In the genomic region with DNA sequence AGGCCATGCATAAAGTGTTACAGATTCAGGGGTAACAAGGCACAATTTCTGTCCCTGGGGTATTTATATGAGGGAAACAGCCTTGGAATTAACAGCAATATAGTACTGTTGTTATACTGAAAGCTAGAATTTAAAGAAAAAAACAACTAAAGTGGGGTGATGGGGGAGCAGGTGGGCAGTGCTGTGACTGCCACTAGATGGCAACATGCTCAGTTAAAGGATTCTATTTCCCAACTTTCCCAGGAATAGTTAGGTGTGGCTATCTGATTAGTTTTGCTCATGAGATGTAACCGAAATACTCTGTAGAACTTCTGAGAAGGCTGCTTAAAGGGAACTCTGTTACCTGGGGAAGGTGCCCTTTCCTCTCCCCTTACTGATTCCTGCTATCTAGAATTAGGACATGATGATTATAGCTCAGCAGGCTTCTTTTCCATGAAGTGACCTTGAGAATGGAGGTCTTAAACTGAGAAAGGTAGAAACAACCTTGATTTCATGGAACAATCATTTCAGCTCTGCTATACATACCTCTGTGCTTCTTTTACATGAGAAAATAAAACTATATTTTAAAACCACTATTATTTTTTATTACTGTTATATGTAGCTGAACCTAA, we compare ENCODE assay signal across 8 cellular contexts.
DNase-seq lines count a peak whose midpoint lies in the region; ATAC-seq, FAIRE-seq and TF ChIP-seq lines count a peak whose summit lies in the region.

No MANE protein-coding gene starts in this region.

- no peak overlapping the region for H3K27ac ChIP-seq in HCT116 (ENCODE audit: low read depth, low read length)
- no peak overlapping the region for H3K27ac ChIP-seq in RWPE2 (ENCODE audit: poor library complexity, severe bottlenecking)
- H3K27ac ChIP-seq in left ventricle myocardium inferior (replicated peaks): no peak overlapping the region

- no peak overlapping the region for H3K9ac ChIP-seq in HCT116 (ENCODE audit: low read length)

- H3K27me3 ChIP-seq in BE2C (no peaks in the 10 kb centered on the region), HCT116 (ENCODE audit: insufficient read depth, low read length) (no peaks in the 10 kb centered on the region), RWPE2 (ENCODE audit: insufficient read depth, poor library complexity, severe bottlenecking) (no peaks in the 10 kb centered on the region), left ventricle myocardium inferior (ENCODE audit: low read depth) (no peaks in the 10 kb centered on the region)

- H3K4me3 Mint-ChIP-seq in activated CD8-positive, alpha-beta memory T cell treated with anti-CD3 and anti-CD28 coated beads, Interleukin-2, amount 10 ng/mL, durations not matched to agents 7 days and 5 days: no peak overlapping the region
- H3K4me3 Mint-ChIP-seq in T-helper 17 cell: no peak overlapping the region

- peak; percentile 95 for ATAC-seq in HCT116
- peak; percentile 85 for ATAC-seq in RWPE2 (ENCODE audit: low read depth)
- no peak for ATAC-seq in activated CD8-positive, alpha-beta memory T cell treated with anti-CD3 and anti-CD28 coated beads, Interleukin-2, amount 10 ng/mL, durations not matched to agents 7 days and 5 days
- no peak for ATAC-seq in HG03108 (IDR thresholded peaks at IDR 0.05; ENCODE audit: unreplicated experiment)
- ATAC-seq in T-helper 17 cell: no peak

- no peak overlapping the region for H3K27ac Mint-ChIP-seq in activated CD8-positive, alpha-beta memory T cell treated with anti-CD3 and anti-CD28 coated beads, Interleukin-2, amount 10 ng/mL, durations not matched to agents 7 days and 5 days
- no peak overlapping the region for H3K27ac Mint-ChIP-seq in T-helper 17 cell

- H3K27me3 Mint-ChIP-seq in activated CD8-positive, alpha-beta memory T cell treated with anti-CD3 and anti-CD28 coated beads, Interleukin-2, amount 10 ng/mL, durations not matched to agents 7 days and 5 days: no peaks in the 10 kb centered on the region
- no peaks in the 10 kb centered on the region for H3K27me3 Mint-ChIP-seq in T-helper 17 cell

- peaks cover 3% of the 10 kb centered on the region for H3K9me3 Mint-ChIP-seq in activated CD8-positive, alpha-beta memory T cell treated with anti-CD3 and anti-CD28 coated beads, Interleukin-2, amount 10 ng/mL, durations not matched to agents 7 days and 5 days (ENCODE audit: low read depth)

- H3K36me3 Mint-ChIP-seq in activated CD8-positive, alpha-beta memory T cell treated with anti-CD3 and anti-CD28 coated beads, Interleukin-2, amount 10 ng/mL, durations not matched to agents 7 days and 5 days: peaks cover 7% of the 10 kb centered on the region
- peaks cover 2% of the 10 kb centered on the region for H3K36me3 Mint-ChIP-seq in T-helper 17 cell (ENCODE audit: low read depth)

- peak; percentile 95 for TF ChIP-seq CTCF in BE2C (IDR thresholded peaks at IDR 0.05; ENCODE audit: low read depth, low read length)
- peak; percentile 54 to 94 (median 90); a peak in 5 of 6 replicates for TF ChIP-seq CTCF in HCT116 (IDR thresholded peaks at IDR 0.05 in 2 of 3, conservative IDR thresholded peaks at IDR 0.05 in 1 of 3; ENCODE audit: borderline replicate concordance in 1 of 3, insufficient read depth in 1 of 3, low read depth in 2 of 3, low read length in 2 of 3)
- peak; percentile 89 for TF ChIP-seq CTCF in RWPE2 (IDR thresholded peaks at IDR 0.05; ENCODE audit: poor library complexity, severe bottlenecking)
- peak; percentile 69 for TF ChIP-seq CTCF in left ventricle myocardium inferior (IDR thresholded peaks at IDR 0.05; ENCODE audit: borderline replicate concordance)

- H3K4me1 ChIP-seq in BE2C (peaks cover 4% of the 10 kb centered on the region), HCT116 (ENCODE audit: control insufficient read depth in 1 of 2, insufficient read depth in 2 of 2, low read length in 2 of 2) (peaks cover 6 to 9% of the 10 kb centered on the region in 2 experiments), RWPE2 (ENCODE audit: insufficient read depth, poor library complexity, severe bottlenecking) (peaks cover 8% of the 10 kb centered on the region), left ventricle myocardium inferior (peaks cover 23% of the 10 kb centered on the region)

- no peaks in the 10 kb centered on the region; the same call in 1 of the 2 replicates for H3K79me2 ChIP-seq in HCT116 (ENCODE audit: insufficient read depth, low read length)

- no peaks in the 10 kb centered on the region for H3K9me3 ChIP-seq in BE2C
- no peaks in the 10 kb centered on the region for H3K9me3 ChIP-seq in HCT116 (ENCODE audit: control insufficient read depth in 1 of 2, insufficient read depth in 1 of 2, low read depth in 1 of 2, low read length in 2 of 2)
- no peaks in the 10 kb centered on the region for H3K9me3 ChIP-seq in RWPE2 (ENCODE audit: severe bottlenecking)
- peaks cover 26% of the 10 kb centered on the region for H3K9me3 ChIP-seq in left ventricle myocardium inferior (replicated peaks)
- H3K9me3 ChIP-seq in T-helper 17 cell (ENCODE audit: control insufficient read depth, low read length, poor library complexity, severe bottlenecking): no peaks in the 10 kb centered on the region

- POLR2A ChIA-PET in HCT116 (lab: Charles Lee): no interaction called here

- intact Hi-C loops in HCT116 (cut with micrococcal nuclease) (loop anchor here (1.0 to 5.0 kb wide), 2 partner anchors 182 to 453 kb away; no protein-coding TSS in a partner anchor), left ventricle myocardium inferior (cut with micrococcal nuclease) (no loop called here)

- TF ChIP-seq POLR2A in HCT116 (IDR thresholded peaks at IDR 0.05; ENCODE audit: borderline replicate concordance, extremely low read depth, insufficient read depth, insufficient read length): no peak

- H3K4me2 ChIP-seq in HCT116 (ENCODE audit: low read length): peak overlapping the region; percentile 34

- H3K36me3 ChIP-seq in BE2C (no peaks in the 10 kb centered on the region), HCT116 (ENCODE audit: control insufficient read depth in 1 of 2, insufficient read depth in 2 of 2, low read length in 2 of 2) (no peaks in the 10 kb centered on the region), RWPE2 (ENCODE audit: low read depth) (no peaks in the 10 kb centered on the region), left ventricle myocardium inferior (no peaks in the 10 kb centered on the region)

- RAD21 ChIA-PET in HCT116 (lab: Charles Lee; ENCODE audit: low non-redundant PET in 1 of 2, low total read pairs in 2 of 2, uncharacterized antibody in 2 of 2, unreplicated experiment in 2 of 2): interaction anchor here (1.0 to 1.6 kb wide), 4 partner anchors 147 to 183 kb away, joined by 3 to 6 read pairs (median 4); no protein-coding TSS in a partner anchor

- DNase-seq in BE2C (peak; percentile 34), HCT116 (ENCODE audit: low read depth, low spot score) (peak; percentile 26), RWPE2 (ENCODE audit: low spot score) (no peak), left ventricle myocardium inferior (no peak), urothelium cell line (ENCODE audit: low spot score) (peak; percentile 51), T-helper 17 cell (no peak)
- no peak for DNase-seq in activated CD8-positive, alpha-beta memory T cell treated with anti-CD3 and anti-CD28 coated beads, Interleukin-2, amount 10 ng/mL, durations not matched to agents 7 days and 5 days

- H3K4me3 ChIP-seq in BE2C (ENCODE audit: low read depth, low read length): no peak overlapping the region
- no peak overlapping the region for H3K4me3 ChIP-seq in HCT116 (replicated peaks in 1 of 2; ENCODE audit: low read depth in 1 of 2, low read length in 2 of 2)
- H3K4me3 ChIP-seq in RWPE2 (ENCODE audit: severe bottlenecking): no peak overlapping the region
- H3K4me3 ChIP-seq in left ventricle myocardium inferior: no peak overlapping the region

- H3K4me1 Mint-ChIP-seq in activated CD8-positive, alpha-beta memory T cell treated with anti-CD3 and anti-CD28 coated beads, Interleukin-2, amount 10 ng/mL, durations not matched to agents 7 days and 5 days: no peaks in the 10 kb centered on the region
- H3K4me1 Mint-ChIP-seq in T-helper 17 cell: peaks cover 8% of the 10 kb centered on the region

- no peak overlapping the region for H2AFZ ChIP-seq in HCT116 (ENCODE audit: low read depth, low read length, poor library complexity, severe bottlenecking)

- peak; percentile 69 for TF ChIP-seq RAD21 in HCT116 (IDR thresholded peaks at IDR 0.05; ENCODE audit: low read depth)

- no TSS peak for BruUV-seq in HCT116 (replicated peaks; lab: Mats Ljungman, UMichigan)

- H3K9me2 ChIP-seq in HCT116 (ENCODE audit: insufficient read depth): no peaks in the 10 kb centered on the region

- H4K20me1 ChIP-seq in HCT116 (ENCODE audit: insufficient read depth): no peaks in the 10 kb centered on the region

- FAIRE-seq in urothelium cell line (lab: Jason Lieb, UNC): peak; percentile 17

- CTCF ChIA-PET in HCT116 (lab: Charles Lee): interaction anchor here (0.8 to 2.7 kb wide), 15 partner anchors 10 to 452 kb away, joined by 3 to 39 read pairs (median 7); no protein-coding TSS in a partner anchor
- CTCF ChIA-PET in activated CD8-positive, alpha-beta memory T cell treated with anti-CD3 and anti-CD28 coated beads, Interleukin-2, amount 10 ng/mL, durations not matched to agents 7 days and 5 days (lab: Charles Lee): interaction anchor here (0.6 to 2.9 kb wide), 12 partner anchors 10 to 182 kb away, joined by 3 to 14 read pairs (median 4); no protein-coding TSS in a partner anchor

TF ChIP-seq in HCT116, 20 proteins besides CTCF, POLR2A, EP300 and RAD21 (continues in another document):
- 0 out of 2 replicates have a peak, but pooled peaks have one; percentile 36 for TF ChIP-seq CEBPB (IDR thresholded peaks at IDR 0.05; ENCODE audit: low read depth)
- TF ChIP-seq, protein P1, sequence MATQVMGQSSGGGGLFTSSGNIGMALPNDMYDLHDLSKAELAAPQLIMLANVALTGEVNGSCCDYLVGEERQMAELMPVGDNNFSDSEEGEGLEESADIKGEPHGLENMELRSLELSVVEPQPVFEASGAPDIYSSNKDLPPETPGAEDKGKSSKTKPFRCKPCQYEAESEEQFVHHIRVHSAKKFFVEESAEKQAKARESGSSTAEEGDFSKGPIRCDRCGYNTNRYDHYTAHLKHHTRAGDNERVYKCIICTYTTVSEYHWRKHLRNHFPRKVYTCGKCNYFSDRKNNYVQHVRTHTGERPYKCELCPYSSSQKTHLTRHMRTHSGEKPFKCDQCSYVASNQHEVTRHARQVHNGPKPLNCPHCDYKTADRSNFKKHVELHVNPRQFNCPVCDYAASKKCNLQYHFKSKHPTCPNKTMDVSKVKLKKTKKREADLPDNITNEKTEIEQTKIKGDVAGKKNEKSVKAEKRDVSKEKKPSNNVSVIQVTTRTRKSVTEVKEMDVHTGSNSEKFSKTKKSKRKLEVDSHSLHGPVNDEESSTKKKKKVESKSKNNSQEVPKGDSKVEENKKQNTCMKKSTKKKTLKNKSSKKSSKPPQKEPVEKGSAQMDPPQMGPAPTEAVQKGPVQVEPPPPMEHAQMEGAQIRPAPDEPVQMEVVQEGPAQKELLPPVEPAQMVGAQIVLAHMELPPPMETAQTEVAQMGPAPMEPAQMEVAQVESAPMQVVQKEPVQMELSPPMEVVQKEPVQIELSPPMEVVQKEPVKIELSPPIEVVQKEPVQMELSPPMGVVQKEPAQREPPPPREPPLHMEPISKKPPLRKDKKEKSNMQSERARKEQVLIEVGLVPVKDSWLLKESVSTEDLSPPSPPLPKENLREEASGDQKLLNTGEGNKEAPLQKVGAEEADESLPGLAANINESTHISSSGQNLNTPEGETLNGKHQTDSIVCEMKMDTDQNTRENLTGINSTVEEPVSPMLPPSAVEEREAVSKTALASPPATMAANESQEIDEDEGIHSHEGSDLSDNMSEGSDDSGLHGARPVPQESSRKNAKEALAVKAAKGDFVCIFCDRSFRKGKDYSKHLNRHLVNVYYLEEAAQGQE (IDR thresholded peaks at IDR 0.05; ENCODE audit: low read depth): no peak

Comparison
In these comparisons a context has a peak if more than half of its experiments do, and no peak if none do; other contexts are left out.
1. DNase-seq: peak in BE2C (single experiment), HCT116 (single experiment) and urothelium cell line (single experiment); none in RWPE2 (single experiment), left ventricle myocardium inferior (single experiment), activated CD8-positive, alpha-beta memory T cell treated with anti-CD3 and anti-CD28 coated beads, Interleukin-2, amount 10 ng/mL, durations not matched to agents 7 days and 5 days (single experiment) and T-helper 17 cell (0 of 3).
2. ATAC-seq: peak in HCT116 (single experiment) and RWPE2 (single experiment); none in activated CD8-positive, alpha-beta memory T cell treated with anti-CD3 and anti-CD28 coated beads, Interleukin-2, amount 10 ng/mL, durations not matched to agents 7 days and 5 days (single experiment), HG03108 (single experiment) and T-helper 17 cell (single experiment).
3. Peak in every context shown above with its lines, with median percentiles within 50 percentile points of each other: CTCF ChIP-seq.